Comparison of ENCODE assay signal across 24 cellular contexts in genomic region chr3:20083953-20084352, GRCh38. TPM values are rescaled to one million over a fixed set of nuclear protein-coding genes. Genes with fewer than 3 reads are reported as not detected.
DNase-seq lines count a peak whose midpoint lies in the region; ATAC-seq, FAIRE-seq and TF ChIP-seq lines count a peak whose summit lies in the region.
"Had no signal": no experiment of that assay in that cellular context is flagged by ENCODE, and none has a peak within 500 bp of the region (broad histone marks: within the 10 kb centered on the region; RNA-seq: fewer than 3 reads in every experiment).

No MANE protein-coding gene starts in this region.

- no peak for TF ChIP-seq CTCF in nephron progenitor cell (IDR thresholded peaks at IDR 0.05)
- TF ChIP-seq CTCF in D721Med (IDR thresholded peaks at IDR 0.05; ENCODE audit: insufficient read depth, missing control alignments) = no peak

- peaks cover 29 to 46% (median 42%) of the 10 kb centered on the region in 4 donors for H3K4me1 Mint-ChIP-seq in CD4-positive, CD25-positive, alpha-beta regulatory T cell
- peaks cover 39 to 57% (median 50%) of the 10 kb centered on the region in 3 donors for H3K4me1 Mint-ChIP-seq in CD8-positive, alpha-beta memory T cell
- peaks cover 29 to 52% of the 10 kb centered on the region in 2 donors for H3K4me1 Mint-ChIP-seq in effector memory CD8-positive, alpha-beta T cell (ENCODE audit: low read depth in 2 of 2)
- H3K4me1 Mint-ChIP-seq in nephron progenitor cell = peaks cover 25% of the 10 kb centered on the region
- H3K4me1 Mint-ChIP-seq in naive thymus-derived CD4-positive, alpha-beta T cell = peaks cover 18 to 37% (median 31%) of the 10 kb centered on the region in 7 donors

- no peak for ATAC-seq in CD4-positive, CD25-positive, alpha-beta regulatory T cell (ENCODE audit: low read depth in 2 of 2)
- no peak for ATAC-seq in effector memory CD8-positive, alpha-beta T cell (replicated peaks)
- no peak for ATAC-seq in naive thymus-derived CD4-positive, alpha-beta T cell
- no peak for ATAC-seq in GM21528 (IDR thresholded peaks at IDR 0.05; ENCODE audit: low FRiP score, unreplicated experiment)
- ATAC-seq: A549, HCT116 had no signal

- CTCF ChIA-PET in CD8-positive, alpha-beta memory T cell (lab: Charles Lee) = interaction anchor here (1.1 to 1.4 kb wide), 3 partner anchors 8 to 44 kb away, joined by 3 to 4 read pairs (median 3); partner anchors contain the start of gene KAT2B
- CTCF ChIA-PET in naive thymus-derived CD4-positive, alpha-beta T cell (lab: Charles Lee) = no interaction called here

- peaks cover 39% of the 10 kb centered on the region for H3K36me3 Mint-ChIP-seq in CD4-positive, CD25-positive, alpha-beta regulatory T cell
- H3K36me3 Mint-ChIP-seq in CD8-positive, alpha-beta memory T cell = peaks cover 7 to 51% (median 23%) of the 10 kb centered on the region in 3 donors
- H3K36me3 Mint-ChIP-seq in effector memory CD8-positive, alpha-beta T cell (ENCODE audit: insufficient read depth) = peaks cover 32% of the 10 kb centered on the region
- H3K36me3 Mint-ChIP-seq in nephron progenitor cell (ENCODE audit: low read depth) = no peaks in the 10 kb centered on the region
- H3K36me3 Mint-ChIP-seq in naive thymus-derived CD4-positive, alpha-beta T cell = peaks cover 6 to 64% (median 30%) of the 10 kb centered on the region in 5 donors

- H3K36me3 ChIP-seq in CD4-positive, CD25-positive, alpha-beta regulatory T cell (ENCODE audit: control insufficient read depth, insufficient read depth, low read length) = peaks cover 27% of the 10 kb centered on the region
- no peaks in the 10 kb centered on the region for H3K36me3 ChIP-seq in CD8-positive, alpha-beta memory T cell (ENCODE audit: insufficient read depth, low read length)
- H3K36me3 ChIP-seq in naive thymus-derived CD4-positive, alpha-beta T cell (ENCODE audit: control insufficient read depth in 2 of 3, insufficient read depth in 3 of 3, low read length in 3 of 3) = peaks cover 0 to 13% (median 0%) of the 10 kb centered on the region in 3 experiments

- H3K27me3 ChIP-seq in CD4-positive, CD25-positive, alpha-beta regulatory T cell (ENCODE audit: control insufficient read depth, insufficient read depth, low read length) = no peaks in the 10 kb centered on the region
- H3K27me3 ChIP-seq in CD8-positive, alpha-beta memory T cell (ENCODE audit: insufficient read depth, low read length, poor library complexity, severe bottlenecking) = no peaks in the 10 kb centered on the region
- no peaks in the 10 kb centered on the region for H3K27me3 ChIP-seq in naive thymus-derived CD4-positive, alpha-beta T cell (ENCODE audit: control insufficient read depth in 2 of 2, insufficient read depth in 2 of 2, low read length in 2 of 2)

- peaks cover 11% of the 10 kb centered on the region for H3K4me1 ChIP-seq in CD4-positive, CD25-positive, alpha-beta regulatory T cell (ENCODE audit: control insufficient read depth, insufficient read depth, low read length, poor library complexity, severe bottlenecking)
- peaks cover 13% of the 10 kb centered on the region for H3K4me1 ChIP-seq in CD8-positive, alpha-beta memory T cell (ENCODE audit: insufficient read depth, low read length)
- no peaks in the 10 kb centered on the region for H3K4me1 ChIP-seq in naive thymus-derived CD4-positive, alpha-beta T cell (ENCODE audit: control insufficient read depth in 2 of 2, insufficient read depth in 2 of 2, low read length in 2 of 2)
- H3K4me1 ChIP-seq: A549, Caco-2 had no signal

- POLR2A ChIA-PET in CD8-positive, alpha-beta memory T cell (lab: Charles Lee) = interaction anchor here (0.8 to 0.9 kb wide), 2 partner anchors 10 to 19 kb away, joined by 3 to 4 read pairs; no protein-coding TSS in a partner anchor
- POLR2A ChIA-PET in naive thymus-derived CD4-positive, alpha-beta T cell (lab: Charles Lee) = no interaction called here

- intact Hi-C loops in naive thymus-derived CD4-positive, alpha-beta T cell (cut with micrococcal nuclease) = no loop called here

- peak overlapping the region in 2 of 3 donors; percentile 0 to 81 for H3K27ac Mint-ChIP-seq in CD4-positive, CD25-positive, alpha-beta regulatory T cell
- H3K27ac Mint-ChIP-seq in CD8-positive, alpha-beta memory T cell = peak overlapping the region in 5 of 8 donors; percentile 5 to 93 (median 67)
- peak overlapping the region; percentile 23 to 87 for H3K27ac Mint-ChIP-seq in effector memory CD8-positive, alpha-beta T cell
- peak overlapping the region; percentile 44 for H3K27ac Mint-ChIP-seq in nephron progenitor cell
- H3K27ac Mint-ChIP-seq in naive thymus-derived CD4-positive, alpha-beta T cell = peak overlapping the region in 4 of 9 donors; percentile 19 to 72 (median 48)
- H3K27ac Mint-ChIP-seq: B cell had no signal

- H3K9me3 ChIP-seq in CD4-positive, CD25-positive, alpha-beta regulatory T cell (ENCODE audit: control insufficient read depth in 2 of 2, low read length in 2 of 2) = no peaks in the 10 kb centered on the region
- H3K9me3 ChIP-seq in CD8-positive, alpha-beta memory T cell (ENCODE audit: low read length) = no peaks in the 10 kb centered on the region
- no peaks in the 10 kb centered on the region for H3K9me3 ChIP-seq in naive thymus-derived CD4-positive, alpha-beta T cell (ENCODE audit: control insufficient read depth in 2 of 3, low read length in 3 of 3)
- H3K9me3 ChIP-seq: A549, Caco-2 had no signal

- H3K27me3 Mint-ChIP-seq in CD4-positive, CD25-positive, alpha-beta regulatory T cell = no peaks in the 10 kb centered on the region
- H3K27me3 Mint-ChIP-seq in CD8-positive, alpha-beta memory T cell = peaks cover 0 to 1% of the 10 kb centered on the region in 2 donors
- no peaks in the 10 kb centered on the region for H3K27me3 Mint-ChIP-seq in effector memory CD8-positive, alpha-beta T cell
- H3K27me3 Mint-ChIP-seq in nephron progenitor cell (ENCODE audit: low read depth, poor library complexity) = no peaks in the 10 kb centered on the region
- H3K27me3 Mint-ChIP-seq in naive thymus-derived CD4-positive, alpha-beta T cell = no peaks in the 10 kb centered on the region
- H3K27me3 Mint-ChIP-seq: B cell had no signal

- H3K9me3 Mint-ChIP-seq in CD4-positive, CD25-positive, alpha-beta regulatory T cell = peaks cover 0 to 7% (median 0%) of the 10 kb centered on the region in 7 donors
- H3K9me3 Mint-ChIP-seq in CD8-positive, alpha-beta memory T cell = peaks cover 0 to 1% (median 0%) of the 10 kb centered on the region in 5 donors
- H3K9me3 Mint-ChIP-seq in effector memory CD8-positive, alpha-beta T cell = no peaks in the 10 kb centered on the region
- peaks cover 5% of the 10 kb centered on the region for H3K9me3 Mint-ChIP-seq in nephron progenitor cell
- H3K9me3 Mint-ChIP-seq in naive thymus-derived CD4-positive, alpha-beta T cell = peaks cover 0 to 9% (median 0%) of the 10 kb centered on the region in 11 donors

- no peak for DNase-seq in CD4-positive, CD25-positive, alpha-beta regulatory T cell
- DNase-seq in CD8-positive, alpha-beta memory T cell = no peak
- DNase-seq in effector memory CD8-positive, alpha-beta T cell = no peak
- DNase-seq in nephron progenitor cell (no peak), D721Med (ENCODE audit: insufficient read length, low spot score) (no peak)
- no peak for DNase-seq in naive thymus-derived CD4-positive, alpha-beta T cell
- DNase-seq: Caco-2, DMS153, GOT3, KG1, NCI-H1105, NCI-H146, NCI-H2029, NCI-H2227 treated with DMSO at 0.1 percent for 48 hours, NCI-H510A treated with DMSO at 0.1 percent for 48 hours, NCI-H748 treated with DMSO at 0.1 percent for 48 hours had no signal

- no peak overlapping the region for H3K4me3 Mint-ChIP-seq in CD4-positive, CD25-positive, alpha-beta regulatory T cell
- H3K4me3 Mint-ChIP-seq in CD8-positive, alpha-beta memory T cell = peak overlapping the region in 1 of 7 donors; percentile 13
- H3K4me3 Mint-ChIP-seq in effector memory CD8-positive, alpha-beta T cell = no peak overlapping the region
- no peak overlapping the region for H3K4me3 Mint-ChIP-seq in nephron progenitor cell
- no peak overlapping the region for H3K4me3 Mint-ChIP-seq in naive thymus-derived CD4-positive, alpha-beta T cell
- H3K4me3 Mint-ChIP-seq: B cell, CD14-positive monocyte had no signal

- FAIRE-seq in D721Med (lab: Jason Lieb, UNC) = no peak
- FAIRE-seq: A549, GM12891, HTR-8/SVneo had no signal

- H3K27ac ChIP-seq in CD4-positive, CD25-positive, alpha-beta regulatory T cell (ENCODE audit: insufficient read depth, low read length, poor library complexity, severe bottlenecking) = peak overlapping the region; percentile 17
- no peak overlapping the region for H3K27ac ChIP-seq in CD8-positive, alpha-beta memory T cell (ENCODE audit: low read depth, low read length)
- H3K27ac ChIP-seq in naive thymus-derived CD4-positive, alpha-beta T cell (ENCODE audit: low read depth, low read length) = no peak overlapping the region
- H3K27ac ChIP-seq: A549, RWPE1 had no signal

- H3K4me3 ChIP-seq in CD4-positive, CD25-positive, alpha-beta regulatory T cell (ENCODE audit: low read depth, low read length) = no peak overlapping the region
- H3K4me3 ChIP-seq in CD8-positive, alpha-beta memory T cell (ENCODE audit: low read length) = no peak overlapping the region
- no peak overlapping the region for H3K4me3 ChIP-seq in naive thymus-derived CD4-positive, alpha-beta T cell (ENCODE audit: low read length)
- H3K4me3 ChIP-seq: A549 had no signal

RNA-seq across cellular contexts. Expression of gene KAT2B, which starts 43.7 kb away (rescaled TPM):
- 185 TPM for total RNA-seq in CD4-positive, CD25-positive, alpha-beta regulatory T cell
- 10 to 100 TPM in 1 of 4 donors, 1 to 10 TPM in 3; 5.7 to 11.0 (median 7.9) TPM for polyA plus RNA-seq in CD4-positive, CD25-positive, alpha-beta regulatory T cell
- total RNA-seq in CD8-positive, alpha-beta memory T cell = 10 to 100 TPM; 48.7 to 48.8 TPM
- polyA plus RNA-seq in CD8-positive, alpha-beta memory T cell = 5.8 TPM
- 100 to 1,000 TPM in 1 of 5 experiments, 10 to 100 TPM in 4; 58.5 to 127 (median 62.5) TPM for total RNA-seq in naive thymus-derived CD4-positive, alpha-beta T cell
- 1 to 10 TPM; 1.7 to 2.4 TPM for polyA plus RNA-seq in naive thymus-derived CD4-positive, alpha-beta T cell
